In the genomic region with DNA sequence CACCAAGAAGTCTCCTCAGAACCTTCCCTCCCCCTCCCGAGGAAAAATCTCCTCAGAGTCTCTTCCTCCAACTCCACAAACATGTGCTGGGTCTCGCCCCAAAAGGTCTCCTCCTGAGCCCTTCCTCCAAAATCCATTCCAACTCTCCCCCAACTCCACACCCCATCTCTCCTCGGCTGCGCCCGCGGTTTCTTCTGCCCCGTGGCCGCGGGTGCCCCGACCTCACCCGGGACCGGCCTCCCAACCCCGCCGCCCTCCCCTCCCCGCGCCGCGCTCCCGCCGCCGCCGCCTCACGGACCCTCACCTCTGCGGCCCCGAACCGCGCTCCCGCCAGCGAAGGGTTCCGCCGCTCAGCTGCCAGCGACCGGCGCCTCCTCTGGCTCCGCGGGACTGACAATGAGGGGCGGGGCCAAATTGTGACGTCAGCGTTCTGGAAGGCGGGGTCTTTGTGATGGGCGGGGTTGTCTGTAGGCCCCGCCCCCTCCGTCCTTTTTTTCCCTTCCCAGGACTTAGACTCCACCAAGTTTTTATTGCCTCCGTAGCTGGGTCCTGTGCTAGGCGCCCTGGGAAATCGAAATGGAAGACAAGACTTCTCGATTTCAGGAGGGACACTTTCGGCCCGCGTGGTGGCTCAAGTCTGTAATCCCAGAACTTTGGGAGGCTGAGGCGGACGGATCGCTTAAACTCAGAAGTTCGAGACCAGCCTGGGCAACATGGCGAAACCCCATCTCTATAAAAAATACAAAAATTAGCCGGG, we compare ENCODE assay signal across 8 cellular contexts. TPM values are rescaled to one million over a fixed set of nuclear protein-coding genes. Genes with fewer than 3 reads are reported as not detected.
DNase-seq lines count a peak whose midpoint lies in the region; ATAC-seq and TF ChIP-seq lines count a peak whose summit lies in the region.

Gene LUZP1 (minus strand): TSS at position 395 of the 757 bp plus-strand sequence.

- in situ Hi-C loops in ACHN (cut with HindIII; ENCODE audit: low pct_ligation_motif_present, low pct_unique_long_range_greater_than_20kb, low sequenced_read_pairs): no loop called here
- in situ Hi-C loops in endometrial microvascular endothelial cells (cut with HindIII; ENCODE audit: inconsistent ontology term, low pct_unique_long_range_greater_than_20kb, low sequenced_read_pairs): no loop called here

- DNase-seq in ACHN (peak; percentile 73), HS-5 (ENCODE audit: low read depth) (peak; percentile 43)
- peak; percentile 99 for DNase-seq in activated CD8-positive, alpha-beta memory T cell treated with anti-CD3 and anti-CD28 coated beads, Interleukin-2, amount 50 U/mL, for 48 hours
- DNase-seq in stimulated activated CD8-positive, alpha-beta memory T cell treated with anti-CD3 and anti-CD28 coated beads, Interleukin-15, amount 100 ng/mL, for 24 hours (ENCODE audit: low read depth): peak; percentile 81

- TF ChIP-seq CTCF in OCI-LY1 (IDR thresholded peaks at IDR 0.05; ENCODE audit: low read length): no peak; the same call in 1 of the 2 replicates

- WGBS in mesodermal cell (ENCODE audit: insufficient coverage in 2 of 2), 2 experiments: 14 to 27% methylated on average over 27 to 48 of the region's 56 CpGs

- H3K79me2 ChIP-seq in OCI-LY1 (ENCODE audit: insufficient read depth, low read length): no peaks in the 10 kb centered on the region

- no peaks in the 10 kb centered on the region for H4K20me1 ChIP-seq in OCI-LY1 (ENCODE audit: insufficient read depth, low read length)

- peak within 1 kb of the TSS; percentile 81; the same call in 1 of the 2 replicates for H2AFZ ChIP-seq in OCI-LY1 (ENCODE audit: low read length)

- no peak within 1 kb of the TSS for H3K27ac ChIP-seq in OCI-LY1 (ENCODE audit: low read depth, low read length, poor library complexity, severe bottlenecking)
- peak within 1 kb of the TSS; percentile 96 for H3K27ac ChIP-seq in mesodermal cell (ENCODE audit: low read depth, low read length, severe bottlenecking)

- no peaks in the 10 kb centered on the region for H3K36me3 ChIP-seq in OCI-LY1 (ENCODE audit: insufficient read depth, low read length)
- H3K36me3 ChIP-seq in mesodermal cell (ENCODE audit: control insufficient read depth, insufficient read depth, low read length): peaks cover 17% of the 10 kb centered on the region

- peak; percentile 77 for ATAC-seq in GM19023 (IDR thresholded peaks at IDR 0.05; ENCODE audit: unreplicated experiment)

- no peaks in the 10 kb centered on the region for H3K27me3 ChIP-seq in OCI-LY1 (ENCODE audit: insufficient read depth, low read length)

- H3K4me2 ChIP-seq in OCI-LY1 (ENCODE audit: low read length): peak within 1 kb of the TSS; percentile 80

- H3K4me3 ChIP-seq in OCI-LY1 (ENCODE audit: low read depth, low read length, poor library complexity, severe bottlenecking): peak within 1 kb of the TSS; percentile 95
- peak within 1 kb of the TSS; percentile 82 for H3K4me3 ChIP-seq in mesodermal cell (ENCODE audit: extremely low read depth, insufficient read depth, low read length, poor library complexity, severe bottlenecking)

- no peaks in the 10 kb centered on the region for H3F3A ChIP-seq in OCI-LY1 (ENCODE audit: insufficient read depth, low read length)

- H3K4me1 ChIP-seq in OCI-LY1 (ENCODE audit: insufficient read depth, low read length, severe bottlenecking) (peaks cover 4% of the 10 kb centered on the region), mesodermal cell (ENCODE audit: control insufficient read depth, insufficient read depth, low read length, poor library complexity, severe bottlenecking) (peaks cover 14% of the 10 kb centered on the region)

- H3K9ac ChIP-seq in OCI-LY1 (ENCODE audit: low read length): peak within 1 kb of the TSS; percentile 78

- no peaks in the 10 kb centered on the region for H3K9me2 ChIP-seq in OCI-LY1 (ENCODE audit: low read depth, low read length)

- H3K9me3 ChIP-seq in OCI-LY1 (ENCODE audit: low read length) (no peaks in the 10 kb centered on the region), mesodermal cell (ENCODE audit: control insufficient read depth, low read length) (no peaks in the 10 kb centered on the region)

RNA-seq across cellular contexts. Expression of gene LUZP1, which starts in this region (rescaled TPM):
- 44.9 TPM for total RNA-seq in endometrial microvascular endothelial cells (ENCODE audit: inconsistent ontology term)
- 34.6 TPM for polyA plus RNA-seq in mesodermal cell (2013, experiment 1 of 2)
- 34.6 TPM for polyA plus RNA-seq in mesodermal cell (2013, experiment 2 of 2)

Comparison
In these comparisons a context has a peak if more than half of its experiments do, and no peak if none do; other contexts are left out.
1. DNase-seq: peak in every context shown above with its lines; median percentile 99 in activated CD8-positive, alpha-beta memory T cell treated with anti-CD3 and anti-CD28 coated beads, Interleukin-2, amount 50 U/mL, for 48 hours; 81 in stimulated activated CD8-positive, alpha-beta memory T cell treated with anti-CD3 and anti-CD28 coated beads, Interleukin-15, amount 100 ng/mL, for 24 hours; 73 in ACHN; 43 in HS-5.